ENCODE assay signal across 11 cellular contexts in the genomic region with DNA sequence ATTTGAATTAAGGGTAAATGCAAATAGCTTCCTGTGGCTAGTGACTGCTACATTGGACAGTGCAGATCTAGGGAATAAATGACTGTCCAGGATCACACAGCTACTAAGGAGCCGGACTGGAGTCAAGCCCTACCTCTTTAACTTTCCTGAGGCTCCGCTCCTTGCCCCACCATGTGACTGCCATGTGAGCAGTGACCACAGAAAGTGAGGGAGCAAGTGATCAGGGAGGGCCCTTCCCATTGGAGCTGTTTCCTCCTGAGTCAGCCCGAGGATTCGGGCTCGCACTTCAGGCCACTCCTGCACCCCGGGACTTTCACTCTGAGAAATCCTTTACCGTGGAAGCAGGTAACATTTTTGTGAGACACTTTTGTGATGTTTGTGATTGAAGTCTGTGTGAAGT.
"Had no signal": no experiment of that assay in that cellular context is flagged by ENCODE, and none has a peak within 500 bp of the region (broad histone marks: within the 10 kb centered on the region; RNA-seq: fewer than 3 reads in every experiment).

No MANE protein-coding gene starts in this region.

- H3K4me3 ChIP-seq: gastroesophageal sphincter, mucosa of descending colon had no signal

- ATAC-seq: activated CD8-positive, alpha-beta T cell treated with anti-CD3 and anti-CD28 coated beads, Interleukin-2, amount 10 ng/mL, durations not matched to agents 7 days and 5 days; gastroesophageal sphincter; naive thymus-derived CD4-positive, alpha-beta T cell; stimulated activated naive B cell treated with anti-CD40 and anti-IgM and Interleukin-4, amounts not matched to agents 10 μg/mL and 1 μg/mL and 100 μg/mL, for 72 hours had no signal

- H3K27me3 ChIP-seq: gastroesophageal sphincter had no signal

- H3K4me1 ChIP-seq: gastroesophageal sphincter had no signal

- H3K27ac ChIP-seq: epithelial cell of prostate, gastroesophageal sphincter had no signal

- DNase-seq: activated B cell treated with CpG ODN at 0.5 μM for 24 hours; activated CD4-positive, alpha-beta T cell treated with anti-CD3 and anti-CD28 coated beads, Interleukin-2, amount 10 ng/mL, durations not matched to agents 24 days and 14 days; activated CD8-positive, alpha-beta T cell treated with anti-CD3 and anti-CD28 coated beads, Interleukin-2, amount 10 ng/mL, durations not matched to agents 7 days and 5 days; activated naive CD4-positive, alpha-beta T cell treated with anti-CD3 and anti-CD28 coated beads, Interleukin-2, amount 10 ng/mL, durations not matched to agents 7 days and 5 days; mucosa of descending colon; naive thymus-derived CD4-positive, alpha-beta T cell; stimulated activated CD4-positive, alpha-beta T cell treated with anti-CD3 and anti-CD28 coated beads, Interleukin-4, amount 100 ng/mL, for 1 hour; stimulated activated naive B cell treated with anti-CD40 and anti-IgM and Interleukin-4, amounts not matched to agents 10 μg/mL and 1 μg/mL and 100 μg/mL, for 72 hours; T-helper 2 cell had no signal

- H3K9me3 ChIP-seq: gastroesophageal sphincter, mucosa of descending colon had no signal

- H3K36me3 ChIP-seq: gastroesophageal sphincter had no signal
